ENCODE assay signal across 9 cellular contexts in genomic region chr15:55799287-55800212, GRCh38. TPM values are rescaled to one million over a fixed set of nuclear protein-coding genes. Genes with fewer than 3 reads are reported as not detected.
DNase-seq lines count a peak whose midpoint lies in the region; ATAC-seq and TF ChIP-seq lines count a peak whose summit lies in the region.
"Had no signal": no experiment of that assay in that cellular context is flagged by ENCODE, and none has a peak within 500 bp of the region (broad histone marks: within the 10 kb centered on the region; RNA-seq: fewer than 3 reads in every experiment).

No MANE protein-coding gene starts in this region.

- H3K4me1 ChIP-seq in PC-3 (ENCODE audit: insufficient read depth, low read length) (no peaks in the 10 kb centered on the region; the same call in 1 of the 2 replicates), skeletal muscle satellite cell (ENCODE audit: control insufficient read depth, insufficient read depth, low read length) (no peaks in the 10 kb centered on the region)

- TF ChIP-seq CTCF in PC-3 (conservative IDR thresholded peaks at IDR 0.05; ENCODE audit: low read depth, low read length) = peak; percentile 73

- H3K79me2 ChIP-seq in PC-3 (ENCODE audit: low read length) = no peaks in the 10 kb centered on the region

- BruUV-seq in PC-3 (replicated peaks; lab: Mats Ljungman, UMichigan) = no TSS peak

- H3K9me2 ChIP-seq in PC-3 (replicated peaks; ENCODE audit: low read length) = no peaks in the 10 kb centered on the region

- H4K20me1 ChIP-seq in PC-3 (ENCODE audit: low read length) = no peaks in the 10 kb centered on the region

- H2AFZ ChIP-seq in PC-3 (ENCODE audit: low read length) = peak overlapping the region; percentile 94

- no peak overlapping the region for H3K27ac ChIP-seq in PC-3 (ENCODE audit: low read length)
- H3K27ac ChIP-seq: tibial nerve had no signal

- H3K27me3 ChIP-seq in PC-3 (ENCODE audit: low read length) = no peaks in the 10 kb centered on the region
- H3K27me3 ChIP-seq in skeletal muscle satellite cell (ENCODE audit: control insufficient read depth, insufficient read depth, low read length) = peaks cover 4% of the 10 kb centered on the region
- H3K27me3 ChIP-seq: tibial nerve had no signal

- H3K9me3 ChIP-seq in PC-3 (ENCODE audit: low read length) (no peaks in the 10 kb centered on the region), skeletal muscle satellite cell (replicated peaks; ENCODE audit: low read length) (no peaks in the 10 kb centered on the region)
- H3K9me3 ChIP-seq: tibial nerve had no signal

- H3F3A ChIP-seq in PC-3 (ENCODE audit: low read length, unreplicated experiment) = no peaks in the 10 kb centered on the region

- no peak overlapping the region for H3K9ac ChIP-seq in PC-3 (ENCODE audit: low read length)
- H3K9ac ChIP-seq in skeletal muscle satellite cell (ENCODE audit: low read depth, low read length) = peak overlapping the region; percentile 31

- DNase-seq in activated T-cell treated with anti-CD3 and anti-CD28 coated beads for 48 hours (ENCODE audit: low read depth) (peak; percentile 23), PC-3 (peak; percentile 43), fibroblast of gingiva (ENCODE audit: low read depth) (peak; percentile 77)
- no peak for DNase-seq in activated T-cell treated with anti-CD3 and anti-CD28 coated beads, Interleukin-2, amount 50 U/mL, for 1 hour

- H3K36me3 ChIP-seq in PC-3 (ENCODE audit: low read depth, low read length) = no peaks in the 10 kb centered on the region
- no peaks in the 10 kb centered on the region for H3K36me3 ChIP-seq in skeletal muscle satellite cell (ENCODE audit: insufficient read depth, low read length)
- H3K36me3 ChIP-seq: tibial nerve had no signal

- no peak overlapping the region for H3K4me2 ChIP-seq in PC-3 (ENCODE audit: low read length)
- no peak overlapping the region for H3K4me2 ChIP-seq in skeletal muscle satellite cell (ENCODE audit: low read length)

- POLR2A ChIA-PET in PC-3 (lab: Charles Lee; ENCODE audit: unreplicated experiment) = no interaction called here

- ATAC-seq in HG03066 (IDR thresholded peaks at IDR 0.05; ENCODE audit: low read depth, unreplicated experiment) = peak; percentile 58
- no peak for ATAC-seq in PC-3
- no peak for ATAC-seq in esophagus mucosa
- no peak for ATAC-seq in HG02938 (IDR thresholded peaks at IDR 0.05; ENCODE audit: unreplicated experiment)

- H3K4me3 ChIP-seq in PC-3 (ENCODE audit: low read length) (no peak overlapping the region), skeletal muscle satellite cell (ENCODE audit: low read length) (no peak overlapping the region)
- H3K4me3 ChIP-seq: tibial nerve had no signal

- CTCF ChIA-PET in PC-3 (lab: Charles Lee) = no interaction called here

- intact Hi-C loops in PC-3 (cut with micrococcal nuclease) = loop anchor here (1.0 kb wide), 1 partner anchor 151 kb away; no protein-coding TSS in a partner anchor

RNA-seq across cellular contexts. Expression of gene PRTG, which starts 56.6 kb away (rescaled TPM):
- total RNA-seq in PC-3 (2014; rRNA removed) (1.4 and 5.2 TPM in 2 replicates), esophagus mucosa (0.56 TPM)
- total RNA-seq in skeletal muscle satellite cell (2012; rRNA removed) = 5.1 and 5.5 TPM in 2 replicates
